ENCODE assay signal across 8 cellular contexts in the genomic region with DNA sequence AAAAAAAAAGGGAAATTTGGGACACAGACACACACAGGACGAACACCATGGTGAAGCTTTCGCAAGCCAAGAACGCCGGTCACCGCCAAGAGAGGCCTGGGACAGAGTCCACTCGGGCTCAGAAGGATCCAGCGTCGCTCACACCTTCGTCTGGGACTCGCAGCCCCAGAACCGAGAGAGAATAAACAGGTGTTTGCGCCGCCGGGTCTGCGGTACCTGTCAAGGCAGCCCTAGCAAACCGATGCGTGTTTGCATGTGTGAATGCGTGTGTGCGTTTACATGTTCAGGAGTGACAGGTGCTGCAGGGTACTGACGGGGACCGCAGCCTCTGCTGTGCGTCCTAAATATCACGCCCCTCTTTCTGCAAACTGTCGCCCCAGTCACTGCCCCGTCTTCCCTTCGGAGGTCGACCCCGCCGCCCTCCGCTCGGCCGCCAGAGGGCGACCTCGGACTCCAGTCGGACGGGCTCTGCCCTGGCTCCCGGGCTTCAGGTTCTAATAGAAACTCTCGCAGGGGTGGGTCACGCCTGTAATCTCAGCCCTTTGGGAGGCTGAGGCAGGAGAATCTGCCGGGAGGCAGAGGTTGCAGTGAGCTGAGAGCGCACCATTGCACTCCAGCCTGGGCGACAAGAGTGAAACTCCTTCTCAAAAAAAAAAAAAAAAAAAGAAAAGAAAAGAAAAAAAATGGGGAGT. TPM values are rescaled to one million over a fixed set of nuclear protein-coding genes. Genes with fewer than 3 reads are reported as not detected.
A peak's percentile ranks its signal among the peaks of the same experiment; 100 is the strongest.
DNase-seq lines count a peak whose midpoint lies in the region; ATAC-seq and TF ChIP-seq lines count a peak whose summit lies in the region.

No MANE protein-coding gene starts in this region.

- no peak for TF ChIP-seq POLR2A in gastrocnemius medialis (IDR thresholded peaks at IDR 0.05)

- no peaks in the 10 kb centered on the region for H3K27me3 ChIP-seq in hepatocyte
- no peaks in the 10 kb centered on the region for H3K27me3 ChIP-seq in gastrocnemius medialis

- peak overlapping the region; percentile 56 for H2AFZ ChIP-seq in hepatocyte

- ATAC-seq in GM19035 (IDR thresholded peaks at IDR 0.05; ENCODE audit: unreplicated experiment), result peak; percentile 74
- ATAC-seq in gastrocnemius medialis, result peak; percentile 93 to 95
- no peak for ATAC-seq in GM19395 (IDR thresholded peaks at IDR 0.05; ENCODE audit: unreplicated experiment)

- intact Hi-C loops in gastrocnemius medialis (cut with DNase I; ENCODE audit: low total_unique reads), result loop anchor here (1.0 to 5.0 kb wide), 2 partner anchors 83 to 140 kb away; no protein-coding TSS in a partner anchor

- no peaks in the 10 kb centered on the region for H4K20me1 ChIP-seq in hepatocyte (ENCODE audit: insufficient read depth, poor library complexity, severe bottlenecking)

- H3K4me3 ChIP-seq in hepatocyte (no peak overlapping the region), gastrocnemius medialis (peak overlapping the region; percentile 26 to 45 (median 42))

- in situ Hi-C loops in ACHN (cut with HindIII; ENCODE audit: low pct_ligation_motif_present, low pct_unique_long_range_greater_than_20kb, low sequenced_read_pairs) (no loop called here), gastrocnemius medialis (cut with MboI; ENCODE audit: low sequenced_read_pairs in 4 of 4) (no loop called here)

- H3K4me1 ChIP-seq in hepatocyte (ENCODE audit: insufficient read depth) (peaks cover 5% of the 10 kb centered on the region), gastrocnemius medialis (peaks cover 12 to 15% of the 10 kb centered on the region in 2 donors)

- H3K27ac ChIP-seq in hepatocyte (no peak overlapping the region), gastrocnemius medialis (no peak overlapping the region)

- no peaks in the 10 kb centered on the region for H3K79me2 ChIP-seq in hepatocyte

- DNase-seq in ACHN (peak; percentile 75), NAMALWA (ENCODE audit: low spot score) (peak; percentile 90), T-helper 2 cell (peak; percentile 69 to 79 (median 72)), amygdala (lab: John Stamatoyannopoulos, UW) (peak in 44 of 56 donors; percentile 11 to 83 (median 38)), hepatocyte (ENCODE audit: low spot score) (peak; percentile 91), gastrocnemius medialis (peak; percentile 52 to 67)

- WGBS in hepatocyte (ENCODE audit: low lambda C conversion rate, missing lambda C conversion rate), result 19% methylated on average over 42 of the region's 42 CpGs

- H3K36me3 ChIP-seq in hepatocyte (replicated peaks; ENCODE audit: insufficient read depth, low read depth), result no peaks in the 10 kb centered on the region
- peaks cover 0 to 7% of the 10 kb centered on the region in 2 donors for H3K36me3 ChIP-seq in gastrocnemius medialis

- peak overlapping the region; percentile 88 for H3K4me2 ChIP-seq in hepatocyte

- no peaks in the 10 kb centered on the region for H3K9me2 ChIP-seq in hepatocyte (replicated peaks; ENCODE audit: insufficient read depth)

- H3K9me3 ChIP-seq in hepatocyte (ENCODE audit: low read depth) (no peaks in the 10 kb centered on the region), gastrocnemius medialis (no peaks in the 10 kb centered on the region)

- TF ChIP-seq CTCF in hepatocyte (IDR thresholded peaks at IDR 0.05; ENCODE audit: poor library complexity) (peak; percentile 80), gastrocnemius medialis (IDR thresholded peaks at IDR 0.05 in 4 of 5, conservative IDR thresholded peaks at IDR 0.05 in 1 of 5) (peak; percentile 66 to 95 (median 91))

RNA-seq across cellular contexts. Expression of gene CSNK1G2, which starts 11.8 kb away (rescaled TPM):
- 44.8 and 56.8 TPM in 2 replicates for total RNA-seq in hepatocyte
- 82.5 and 82.7 TPM in 2 replicates for polyA plus RNA-seq in hepatocyte
- total RNA-seq in gastrocnemius medialis, result 10 to 100 TPM; 37.9 to 42.9 (median 38.1) TPM

RNA-seq across cellular contexts. Expression of gene ADAT3, which starts 24.0 kb away (rescaled TPM):
- total RNA-seq in hepatocyte (2.4 and 5.3 TPM in 2 replicates), gastrocnemius medialis (1 to 10 TPM; 2.1 to 3.6 (median 3.1) TPM)
- polyA plus RNA-seq in hepatocyte, result 11.0 and 11.6 TPM in 2 replicates

RNA-seq across cellular contexts. Expression of gene SCAMP4, which starts 24.0 kb away (rescaled TPM):
- total RNA-seq in hepatocyte, result 69.3 and 77.2 TPM in 2 replicates
- polyA plus RNA-seq in hepatocyte, result 89.8 and 103 TPM in 2 replicates
- 10 to 100 TPM; 18.8 to 38.4 (median 26.7) TPM for total RNA-seq in gastrocnemius medialis

RNA-seq across cellular contexts. Expression of gene ABHD17A, which starts 43.9 kb away (rescaled TPM):
- total RNA-seq in hepatocyte (62.5 and 77.5 TPM in 2 replicates), gastrocnemius medialis (10 to 100 TPM; 49.4 to 87.7 (median 70.8) TPM)
- 99.7 and 102 TPM in 2 replicates for polyA plus RNA-seq in hepatocyte

Comparison
In these comparisons a context has a peak if more than half of its experiments do, and no peak if none do; other contexts are left out.
1. DNase-seq: peak in every context shown above with its lines; median percentile 91 in hepatocyte; 90 in NAMALWA; 75 in ACHN; 72 in T-helper 2 cell; 60 in gastrocnemius medialis; 38 in amygdala.